34 cellular contexts compared by ENCODE assay signal in genomic region chr2:35508601-35509000, GRCh38.
"Had no signal": no experiment of that assay in that cellular context is flagged by ENCODE, and none has a peak within 500 bp of the region (broad histone marks: within the 10 kb centered on the region; RNA-seq: fewer than 3 reads in every experiment).

No MANE protein-coding gene starts in this region.

- DNase-seq: activated B cell treated with CpG ODN at 0.5 μM for 24 hours; activated CD4-positive, alpha-beta memory T cell treated with anti-CD3 and anti-CD28 coated beads for 36 hours; activated CD4-positive, alpha-beta T cell treated with anti-CD3 and anti-CD28 coated beads for 4 hours; activated CD4-positive, alpha-beta T cell treated with anti-CD3 and anti-CD28 coated beads, Interleukin-2, amount 10 ng/mL, durations not matched to agents 24 days and 14 days; activated CD4-positive, alpha-beta T cell treated with anti-CD3 and anti-CD28 coated beads, Interleukin-2, amount 50 U/mL, for 1 hour; activated CD4-positive, alpha-beta T cell treated with anti-CD3 and anti-CD28 coated beads, Interleukin-2, amount 50 U/mL, for 4 hours; activated CD4-positive, CD25-positive, alpha-beta regulatory T cell treated with anti-CD3 and anti-CD28 coated beads, Interleukin-2, amount 50 U/mL, for 72 hours; activated CD8-positive, alpha-beta memory T cell treated with anti-CD3 and anti-CD28 coated beads, Interleukin-2, amount 50 U/mL, for 4 hours; activated CD8-positive, alpha-beta T cell treated with anti-CD3 and anti-CD28 coated beads for 36 hours; activated effector memory CD4-positive, alpha-beta T cell treated with anti-CD3 and anti-CD28 coated beads, Interleukin-2, amount 50 U/mL, for 16 hours; activated gamma-delta T cell treated with Interleukin-2 at 50 U/mL for 16 hours; activated naive CD4-positive, alpha-beta T cell; activated naive CD4-positive, alpha-beta T cell treated with anti-CD3 and anti-CD28 coated beads for 36 hours; activated naive CD4-positive, alpha-beta T cell treated with anti-CD3 and anti-CD28 coated beads, Interleukin-2, amount 50 U/mL, for 16 hours; activated naive CD8-positive, alpha-beta T cell treated with anti-CD3 and anti-CD28 coated beads for 36 hours; activated T-cell treated with anti-CD3 and anti-CD28 coated beads for 4 hours; activated T-cell treated with anti-CD3 and anti-CD28 coated beads, Interleukin-2, amount 50 U/mL, for 1 hour; activated T-cell treated with anti-CD3 and anti-CD28 coated beads, Interleukin-2, amount 50 U/mL, for 4 hours; activated T-cell treated with anti-CD3 and anti-CD28 coated beads, Interleukin-2, amount 50 U/mL, for 72 hours; adrenal gland; amniotic stem cell; aorta; body of pancreas; brain microvascular endothelial cell; central memory CD4-positive, alpha-beta T cell; T-helper 1 cell; T-helper 2 cell; T-helper 9 cell had no signal

- H3K27me3 ChIP-seq: adrenal gland, body of pancreas, brain microvascular endothelial cell, breast epithelium had no signal

- H3K27ac ChIP-seq: adrenal gland, body of pancreas, brain microvascular endothelial cell, breast epithelium, VCaP had no signal

- H3K36me3 ChIP-seq: adrenal gland, brain microvascular endothelial cell, breast epithelium had no signal

- H3K4me1 ChIP-seq: adrenal gland, body of pancreas, breast epithelium had no signal

- ATAC-seq: activated CD8-positive, alpha-beta T cell treated with anti-CD3 and anti-CD28 coated beads for 36 hours; activated naive CD4-positive, alpha-beta T cell treated with anti-CD3 and anti-CD28 coated beads, Interleukin-2, amount 50 U/mL, for 72 hours; activated T-cell treated with anti-CD3 and anti-CD28 coated beads, Interleukin-2, amount 50 U/mL, for 4 hours; activated T-cell treated with anti-CD3 and anti-CD28 coated beads, Interleukin-2, amount 50 U/mL, for 72 hours; activated T-helper 17 cell treated with anti-CD3 and anti-CD28 coated beads, Interleukin-2, amount 50 U/mL, for 72 hours; body of pancreas had no signal

- FAIRE-seq: astrocyte, TTC549 had no signal

- H3K4me3 ChIP-seq: adrenal gland, body of pancreas, breast epithelium had no signal

- H3K9me3 ChIP-seq: adrenal gland, body of pancreas, breast epithelium had no signal
